Comparison of ENCODE assay signal across 19 cellular contexts in genomic region chr7:102268635-102269034, GRCh38. TPM values are rescaled to one million over a fixed set of nuclear protein-coding genes. Genes with fewer than 3 reads are reported as not detected.
A peak's percentile ranks its signal among the peaks of the same experiment; 100 is the strongest.
DNase-seq lines count a peak whose midpoint lies in the region; ATAC-seq lines count a peak whose summit lies in the region.
"Had no signal": no experiment of that assay in that cellular context is flagged by ENCODE, and none has a peak within 500 bp of the region (broad histone marks: within the 10 kb centered on the region; RNA-seq: fewer than 3 reads in every experiment).

No MANE protein-coding gene starts in this region.

- H3K9me3 ChIP-seq in T-helper 17 cell (ENCODE audit: control insufficient read depth, low read length, poor library complexity, severe bottlenecking) = no peaks in the 10 kb centered on the region
- no peaks in the 10 kb centered on the region for H3K9me3 ChIP-seq in neuronal stem cell (replicated peaks in 1 of 2; ENCODE audit: control insufficient read depth in 2 of 2, insufficient read depth in 1 of 2, low read depth in 1 of 2, low read length in 2 of 2)
- no peaks in the 10 kb centered on the region for H3K9me3 ChIP-seq in mesenchymal stem cell (ENCODE audit: control insufficient read depth, low read length)
- H3K9me3 ChIP-seq in aorta (ENCODE audit: control insufficient read depth, low read length) = no peaks in the 10 kb centered on the region
- H3K9me3 ChIP-seq: BLaER1 had no signal

- no peak overlapping the region for H3K4me3 Mint-ChIP-seq in T-helper 17 cell
- H3K4me3 Mint-ChIP-seq: B cell; CD4-positive, alpha-beta T cell; CD8-positive, alpha-beta memory T cell had no signal

- H3K4me2 ChIP-seq in neuronal stem cell (ENCODE audit: insufficient read depth, low read length, poor library complexity, severe bottlenecking) = no peak overlapping the region
- H3K4me2 ChIP-seq in mesenchymal stem cell (ENCODE audit: low read length, poor library complexity, severe bottlenecking) = no peak overlapping the region
- H3K4me2 ChIP-seq: BLaER1 had no signal

- no peaks in the 10 kb centered on the region for H3K27me3 Mint-ChIP-seq in T-helper 17 cell
- H3K27me3 Mint-ChIP-seq: B cell; CD4-positive, alpha-beta T cell; CD8-positive, alpha-beta memory T cell had no signal

- peaks cover 0 to 10% of the 10 kb centered on the region in 2 donors for H3K4me1 ChIP-seq in neuronal stem cell (ENCODE audit: control insufficient read depth in 2 of 2, insufficient read depth in 1 of 2, low read depth in 1 of 2, low read length in 2 of 2)
- H3K4me1 ChIP-seq in mesenchymal stem cell (ENCODE audit: control insufficient read depth, insufficient read depth, low read depth, low read length) = peaks cover 11% of the 10 kb centered on the region
- H3K4me1 ChIP-seq in aorta (ENCODE audit: control insufficient read depth in 1 of 2, insufficient read depth in 2 of 2, low read length in 2 of 2) = no peaks in the 10 kb centered on the region

- DNase-seq in Right ventricle myocardium inferior (ENCODE audit: missing footprints) = peak; percentile 25
- no peak for DNase-seq in Right ventricle myocardium superior
- peak; percentile 5 for DNase-seq in Daoy (ENCODE audit: low read depth)
- DNase-seq in T-helper 17 cell = no peak
- DNase-seq in neuronal stem cell (ENCODE audit: low spot score) = no peak
- DNase-seq in GM03348 (ENCODE audit: low spot score) = no peak
- DNase-seq in mesenchymal stem cell = no peak
- no peak for DNase-seq in aorta
- DNase-seq: CD4-positive, alpha-beta T cell; DMS 273 treated with DMSO at 0.1 percent for 48 hours; DMS79; GOT3; HCEC 1CT had no signal

- WGBS in neuronal stem cell (ENCODE audit: extremely low coverage in 2 of 2, insufficient read length in 2 of 2, insufficient replicate concordance in 1 of 2), 2 donors = no CpG with 5 or more reads among the region's 10 CpGs
- whole genome bisulfite sequencing in mesenchymal stem cell = 78% methylated on average over 5 of the region's 10 CpGs
- WGBS in aorta, 2 donors = 93 to 98% methylated on average over 10 of the region's 10 CpGs

- peaks cover 9% of the 10 kb centered on the region for H3K4me1 Mint-ChIP-seq in T-helper 17 cell

- no peak overlapping the region for H3K4me3 ChIP-seq in neuronal stem cell (ENCODE audit: low read length in 2 of 2)
- no peak overlapping the region for H3K4me3 ChIP-seq in mesenchymal stem cell (ENCODE audit: insufficient read depth in 1 of 2, low read depth in 1 of 2, low read length in 2 of 2)
- H3K4me3 ChIP-seq in aorta (ENCODE audit: low read length in 2 of 2) = no peak overlapping the region
- H3K4me3 ChIP-seq: BLaER1, GM12878 had no signal

- ATAC-seq in Right ventricle myocardium inferior (no peak), Right ventricle myocardium superior (ENCODE audit: poor library complexity) (no peak), T-helper 17 cell (no peak), aorta (ENCODE audit: low FRiP score) (no peak)
- ATAC-seq: GM12878 had no signal

- H2AK5ac ChIP-seq in neuronal stem cell (ENCODE audit: low read depth, low read length) (no peak overlapping the region), mesenchymal stem cell (ENCODE audit: low read length, severe bottlenecking) (no peak overlapping the region)

- peak overlapping the region; percentile 27 for H3K27ac Mint-ChIP-seq in T-helper 17 cell
- H3K27ac Mint-ChIP-seq: B cell; CD4-positive, alpha-beta T cell had no signal

- H3K23ac ChIP-seq in neuronal stem cell (ENCODE audit: low read depth, low read length, poor library complexity) = peak overlapping the region; percentile 82
- no peak overlapping the region for H3K23ac ChIP-seq in mesenchymal stem cell (ENCODE audit: low read length in 2 of 2)

- H2BK120ac ChIP-seq in neuronal stem cell (ENCODE audit: low read depth, low read length) (no peak overlapping the region), mesenchymal stem cell (ENCODE audit: low read depth, low read length) (no peak overlapping the region)

- H2BK12ac ChIP-seq in neuronal stem cell (ENCODE audit: low read length) (no peak overlapping the region), mesenchymal stem cell (ENCODE audit: low read length in 2 of 2) (no peak overlapping the region)

- H3K4ac ChIP-seq in neuronal stem cell (ENCODE audit: low read length) (peak overlapping the region; percentile 18), mesenchymal stem cell (ENCODE audit: low read depth in 1 of 2, low read length in 2 of 2) (no peak overlapping the region)

- H4K8ac ChIP-seq in neuronal stem cell (ENCODE audit: low read depth, low read length) = no peak overlapping the region
- no peak overlapping the region for H4K8ac ChIP-seq in mesenchymal stem cell (ENCODE audit: low read length)

- H3K27ac ChIP-seq in neuronal stem cell (replicated peaks; ENCODE audit: low read length) (no peak overlapping the region), mesenchymal stem cell (ENCODE audit: low read length, poor library complexity, severe bottlenecking) (no peak overlapping the region), aorta (ENCODE audit: low read depth in 1 of 2, low read length in 2 of 2) (no peak overlapping the region)
- H3K27ac ChIP-seq: 22Rv1, BLaER1, C4-2B had no signal

- no peak overlapping the region for H2BK5ac ChIP-seq in neuronal stem cell (ENCODE audit: low read length)
- H2BK5ac ChIP-seq in mesenchymal stem cell (ENCODE audit: low read depth, low read length, poor library complexity, severe bottlenecking) = no peak overlapping the region

- no peak overlapping the region for H2BK15ac ChIP-seq in neuronal stem cell (ENCODE audit: low read length)
- H2BK15ac ChIP-seq in mesenchymal stem cell (ENCODE audit: low read depth, poor library complexity, severe bottlenecking) = no peak overlapping the region

- H4K91ac ChIP-seq in neuronal stem cell (ENCODE audit: low read depth, low read length, poor library complexity) (no peak overlapping the region), mesenchymal stem cell (ENCODE audit: low read length) (no peak overlapping the region)

- H2AFZ ChIP-seq in neuronal stem cell (ENCODE audit: low read length) (no peak overlapping the region), mesenchymal stem cell (ENCODE audit: low read depth, low read length) (no peak overlapping the region)

- no peaks in the 10 kb centered on the region for H3K36me3 Mint-ChIP-seq in T-helper 17 cell (ENCODE audit: low read depth)
- H3K36me3 Mint-ChIP-seq: CD8-positive, alpha-beta memory T cell had no signal

- H3K9ac ChIP-seq in neuronal stem cell (ENCODE audit: low read depth, low read length, poor library complexity) (no peak overlapping the region), mesenchymal stem cell (ENCODE audit: low read length) (no peak overlapping the region)
- H3K9ac ChIP-seq: BLaER1 had no signal

- H3K79me1 ChIP-seq in neuronal stem cell (ENCODE audit: low read depth, low read length) (peaks cover 1% of the 10 kb centered on the region), mesenchymal stem cell (replicated peaks; ENCODE audit: low read length, poor library complexity, severe bottlenecking) (no peaks in the 10 kb centered on the region)

- H3K36me3 ChIP-seq in neuronal stem cell (replicated peaks in 1 of 2; ENCODE audit: control insufficient read depth in 2 of 2, insufficient read depth in 2 of 2, low read length in 2 of 2) (no peaks in the 10 kb centered on the region), mesenchymal stem cell (ENCODE audit: control insufficient read depth in 1 of 2, insufficient read depth in 2 of 2, low read depth in 1 of 2, low read length in 2 of 2) (no peaks in the 10 kb centered on the region), aorta (ENCODE audit: control insufficient read depth in 1 of 2, insufficient read depth in 2 of 2, low read length in 1 of 2) (no peaks in the 10 kb centered on the region)

- intact Hi-C loops in Right ventricle myocardium inferior (cut with DNase I) = no loop called here
- intact Hi-C loops in Right ventricle myocardium superior (cut with DNase I) = no loop called here
- intact Hi-C loops in aorta (cut with DNase I) = no loop called here

- no peak overlapping the region for H3K14ac ChIP-seq in neuronal stem cell (ENCODE audit: low read length)
- no peak overlapping the region for H3K14ac ChIP-seq in mesenchymal stem cell (ENCODE audit: low read length in 2 of 2)

- H3K18ac ChIP-seq in neuronal stem cell (ENCODE audit: low read length) (peak overlapping the region; percentile 22), mesenchymal stem cell (ENCODE audit: low read depth in 1 of 2, low read length in 2 of 2) (no peak overlapping the region)

- H3K27me3 ChIP-seq in neuronal stem cell (ENCODE audit: control insufficient read depth in 3 of 3, insufficient read depth in 3 of 3, low read depth in 1 of 3, low read length in 3 of 3) = no peaks in the 10 kb centered on the region
- H3K27me3 ChIP-seq in mesenchymal stem cell (ENCODE audit: control insufficient read depth in 1 of 2, insufficient read depth in 1 of 2, low read length in 2 of 2) = peaks cover 0 to 19% of the 10 kb centered on the region in 2 experiments
- no peaks in the 10 kb centered on the region for H3K27me3 ChIP-seq in aorta (ENCODE audit: control insufficient read depth in 1 of 2, insufficient read depth in 2 of 2, low read length in 1 of 2)
- H3K27me3 ChIP-seq: BLaER1 had no signal

RNA-seq across cellular contexts. Expression of gene SH2B2, which starts 18.0 kb away (rescaled TPM):
- 1.2 TPM for total RNA-seq in Right ventricle myocardium inferior
- 0.67 TPM for total RNA-seq in Right ventricle myocardium superior
- 2.2 and 5.3 TPM in 2 replicates for total RNA-seq in Daoy (2014; rRNA removed; shearing (Covaris generic))
- 1 to 10 TPM; 2.0 to 2.1 TPM for total RNA-seq in T-helper 17 cell
- 9.5 TPM for polyA plus RNA-seq in neuronal stem cell (2013, experiment 1 of 2)
- 9.6 TPM for polyA plus RNA-seq in neuronal stem cell (2013, experiment 2 of 2)
- 2.3 TPM for polyA plus RNA-seq in mesenchymal stem cell (2013, experiment 1 of 2)
- polyA plus RNA-seq in mesenchymal stem cell (2013, experiment 2 of 2) = 1.9 TPM
- total RNA-seq in aorta = 10 to 100 TPM in 1 of 2 donors, 1 to 10 TPM in 1; 5.5 to 15.6 TPM
- polyA plus RNA-seq in aorta = 1 to 10 TPM in 1 of 2 donors, under 1 TPM in 1; 0.50 to 2.4 TPM

Comparison
In these comparisons a context has a peak if more than half of its experiments do, and no peak if none do; other contexts are left out.
1. DNase-seq: peak in Right ventricle myocardium inferior (single experiment) and Daoy (single experiment); none in Right ventricle myocardium superior (single experiment), T-helper 17 cell (0 of 3), neuronal stem cell (single experiment), GM03348 (single experiment), mesenchymal stem cell (single experiment) and aorta (0 of 2).